ENCODE assay signal across 13 cellular contexts in genomic region chrX:28177202-28177601, GRCh38.
DNase-seq lines count a peak whose midpoint lies in the region; ATAC-seq and TF ChIP-seq lines count a peak whose summit lies in the region.
"Had no signal": no experiment of that assay in that cellular context is flagged by ENCODE, and none has a peak within 500 bp of the region (broad histone marks: within the 10 kb centered on the region; RNA-seq: fewer than 3 reads in every experiment).

No MANE protein-coding gene starts in this region.

- H3K27ac ChIP-seq in OCI-LY3 (ENCODE audit: low read length) (no peak overlapping the region), hepatocyte (no peak overlapping the region), coronary artery (no peak overlapping the region)
- H3K27ac ChIP-seq: gastrocnemius medialis had no signal

- H2AFZ ChIP-seq in OCI-LY3 (ENCODE audit: low read depth, low read length) (no peak overlapping the region), hepatocyte (no peak overlapping the region)

- no peaks in the 10 kb centered on the region for H3K27me3 ChIP-seq in BE2C
- no peaks in the 10 kb centered on the region for H3K27me3 ChIP-seq in OCI-LY3 (ENCODE audit: low read depth, low read length)
- H3K27me3 ChIP-seq in hepatocyte: no peaks in the 10 kb centered on the region
- H3K27me3 ChIP-seq: gastrocnemius medialis had no signal

- H4K20me1 ChIP-seq in OCI-LY3 (ENCODE audit: insufficient read depth, low read length) (no peaks in the 10 kb centered on the region), hepatocyte (ENCODE audit: insufficient read depth, poor library complexity, severe bottlenecking) (no peaks in the 10 kb centered on the region)

- H3K9me2 ChIP-seq in hepatocyte (replicated peaks; ENCODE audit: insufficient read depth): no peaks in the 10 kb centered on the region

- H3K4me2 ChIP-seq in OCI-LY3 (ENCODE audit: low read length) (no peak overlapping the region), hepatocyte (no peak overlapping the region)

- DNase-seq in BE2C (peak; percentile 32), GM13977 (ENCODE audit: low spot score) (peak; percentile 14), hepatocyte (ENCODE audit: low spot score) (peak; percentile 23), coronary artery (ENCODE audit: low spot score) (no peak), GOT3 (lab: John Stamatoyannopoulos, UW) (no peak)
- no peak for DNase-seq in activated CD8-positive, alpha-beta memory T cell treated with anti-CD3 and anti-CD28 coated beads, Interleukin-2, amount 50 U/mL, for 48 hours
- DNase-seq: CD4-positive, CD25-positive, alpha-beta regulatory T cell; central memory CD4-positive, alpha-beta T cell; gastrocnemius medialis; NCI-H345 had no signal

- in situ Hi-C loops in GM13977 (cut with MboI; ENCODE audit: low pct_unique_long_range_greater_than_20kb, low sequenced_read_pairs, unreplicated experiment): no loop called here

- H3K4me3 ChIP-seq in BE2C (ENCODE audit: low read depth, low read length) (no peak overlapping the region), OCI-LY3 (ENCODE audit: low read length) (no peak overlapping the region), hepatocyte (no peak overlapping the region), coronary artery (no peak overlapping the region)
- H3K4me3 ChIP-seq: gastrocnemius medialis had no signal

- no peaks in the 10 kb centered on the region for H3K79me2 ChIP-seq in OCI-LY3 (ENCODE audit: low read length)
- no peaks in the 10 kb centered on the region for H3K79me2 ChIP-seq in hepatocyte

- no peaks in the 10 kb centered on the region for H3K9me3 ChIP-seq in BE2C
- H3K9me3 ChIP-seq in OCI-LY3 (ENCODE audit: insufficient read depth, low read length): no peaks in the 10 kb centered on the region
- no peaks in the 10 kb centered on the region for H3K9me3 ChIP-seq in hepatocyte (ENCODE audit: low read depth)
- H3K9me3 ChIP-seq: gastrocnemius medialis had no signal

- 48% methylated on average over 4 of the region's 4 CpGs for WGBS in hepatocyte (ENCODE audit: low lambda C conversion rate, missing lambda C conversion rate)

- ATAC-seq in HG03469 (IDR thresholded peaks at IDR 0.05; ENCODE audit: unreplicated experiment): no peak
- ATAC-seq: gastrocnemius medialis, sciatic nerve had no signal

- H3K36me3 ChIP-seq in BE2C: no peaks in the 10 kb centered on the region
- H3K36me3 ChIP-seq in OCI-LY3 (replicated peaks; ENCODE audit: low read depth, low read length): no peaks in the 10 kb centered on the region
- H3K36me3 ChIP-seq in hepatocyte (replicated peaks; ENCODE audit: insufficient read depth, low read depth): no peaks in the 10 kb centered on the region
- H3K36me3 ChIP-seq: gastrocnemius medialis had no signal

- no peak overlapping the region for H3K9ac ChIP-seq in OCI-LY3 (ENCODE audit: low read length)

- H3K4me1 ChIP-seq in BE2C: no peaks in the 10 kb centered on the region
- no peaks in the 10 kb centered on the region for H3K4me1 ChIP-seq in OCI-LY3 (ENCODE audit: low read length)
- H3K4me1 ChIP-seq in hepatocyte (ENCODE audit: insufficient read depth): no peaks in the 10 kb centered on the region
- H3K4me1 ChIP-seq: gastrocnemius medialis had no signal

- TF ChIP-seq CTCF in BE2C (IDR thresholded peaks at IDR 0.05; ENCODE audit: low read depth, low read length) (peak; percentile 61), GM13977 (IDR thresholded peaks at IDR 0.05; ENCODE audit: extremely low read depth, insufficient read depth, missing control alignments) (peak; percentile 66), OCI-LY3 (IDR thresholded peaks at IDR 0.05; ENCODE audit: low read depth, low read length) (peak; percentile 40), hepatocyte (IDR thresholded peaks at IDR 0.05; ENCODE audit: poor library complexity) (peak; percentile 26), coronary artery (IDR thresholded peaks at IDR 0.05) (no peak)

Comparison
In these comparisons a context has a peak if more than half of its experiments do, and no peak if none do; other contexts are left out.
1. DNase-seq: peak in BE2C (single experiment), GM13977 (single experiment) and hepatocyte (single experiment); none in activated CD8-positive, alpha-beta memory T cell treated with anti-CD3 and anti-CD28 coated beads, Interleukin-2, amount 50 U/mL, for 48 hours (single experiment), coronary artery (single experiment) and GOT3 (single experiment).